8 cellular contexts compared by ENCODE assay signal in genomic region chrX:55161581-55161980, GRCh38. TPM values are rescaled to one million over a fixed set of nuclear protein-coding genes. Genes with fewer than 3 reads are reported as not detected.
DNase-seq lines count a peak whose midpoint lies in the region; ATAC-seq and TF ChIP-seq lines count a peak whose summit lies in the region.

No MANE protein-coding gene starts in this region.

- TF ChIP-seq CTCF in nephron (IDR thresholded peaks at IDR 0.05; ENCODE audit: unreplicated experiment in 3 of 3): no peak

- H3K4me1 Mint-ChIP-seq in nephron: no peaks in the 10 kb centered on the region

- no peaks in the 10 kb centered on the region for H3K36me3 Mint-ChIP-seq in nephron (ENCODE audit: low read depth)

- H3K9me3 Mint-ChIP-seq in nephron: peaks cover 19% of the 10 kb centered on the region

- H3K27ac Mint-ChIP-seq in nephron: peak overlapping the region; percentile 95 to 98 (median 96)

- ATAC-seq in GM21528 (IDR thresholded peaks at IDR 0.05; ENCODE audit: low FRiP score, unreplicated experiment) (peak; percentile 4), GM21423 (IDR thresholded peaks at IDR 0.05; ENCODE audit: unreplicated experiment) (no peak), GM18867 (IDR thresholded peaks at IDR 0.05; ENCODE audit: unreplicated experiment) (no peak), GM19328 (IDR thresholded peaks at IDR 0.05; ENCODE audit: unreplicated experiment) (no peak)

- H3K4me3 Mint-ChIP-seq in nephron: peak overlapping the region; percentile 87 to 90 (median 89)

- H3K27me3 Mint-ChIP-seq in nephron (ENCODE audit: low read depth): no peaks in the 10 kb centered on the region

- peak overlapping the region; percentile 80 for H3K27ac ChIP-seq in epithelial cell of prostate

- DNase-seq in SK-N-DZ (ENCODE audit: low spot score): peak; percentile 6
- no peak for DNase-seq in epithelial cell of prostate (ENCODE audit: low read depth, low spot score)
- DNase-seq in activated effector memory CD4-positive, alpha-beta T cell treated with anti-CD3 and anti-CD28 coated beads, Interleukin-2, amount 50 U/mL, for 16 hours: no peak

RNA-seq across cellular contexts. Expression of gene PAGE5, which starts 58.6 kb away (rescaled TPM):
- not detected in 2 replicates for polyA plus RNA-seq in SK-N-DZ (2014; cell fraction: cytosol; rRNA removed)
- polyA plus RNA-seq in SK-N-DZ (2014; cell fraction: nucleus; rRNA removed): not detected in 2 replicates
